ENCODE assay signal across 13 cellular contexts in genomic region chr19:3058009-3058820, GRCh38. TPM values are rescaled to one million over a fixed set of nuclear protein-coding genes. Genes with fewer than 3 reads are reported as not detected.
DNase-seq lines count a peak whose midpoint lies in the region; ATAC-seq, FAIRE-seq and TF ChIP-seq lines count a peak whose summit lies in the region.
"Had no signal": no experiment of that assay in that cellular context is flagged by ENCODE, and none has a peak within 500 bp of the region (broad histone marks: within the 10 kb centered on the region; RNA-seq: fewer than 3 reads in every experiment).

No MANE protein-coding gene starts in this region.

- no peak overlapping the region for H3K4me3 ChIP-seq in HepG2 (replicated peaks in 1 of 3; ENCODE audit: insufficient read depth in 1 of 3, low read depth in 2 of 3, low read length in 3 of 3)
- no peak overlapping the region for H3K4me3 ChIP-seq in right lobe of liver
- H3K4me3 ChIP-seq in upper lobe of right lung, result peak overlapping the region; percentile 14
- H3K4me3 ChIP-seq: smooth muscle cell had no signal

- H3K9me3 Mint-ChIP-seq in brain, result no peaks in the 10 kb centered on the region
- no peaks in the 10 kb centered on the region for H3K9me3 Mint-ChIP-seq in naive thymus-derived CD8-positive, alpha-beta T cell

- TF ChIP-seq CTCF in HepG2 (CRISPR knock-in tag; IDR thresholded peaks at IDR 0.05) (no peak), right lobe of liver (IDR thresholded peaks at IDR 0.05) (no peak), brain (conservative IDR thresholded peaks at IDR 0.05) (no peak), upper lobe of right lung (IDR thresholded peaks at IDR 0.05) (no peak)

- peaks cover 5% of the 10 kb centered on the region for H3K79me2 ChIP-seq in HepG2 (ENCODE audit: insufficient read depth, low read length)

- H2AFZ ChIP-seq in HepG2 (ENCODE audit: low read length), result no peak overlapping the region

- CTCF ChIA-PET in HepG2 (lab: Yijun Ruan, JAX; ENCODE audit: low intra/inter-chr PET ratio, low total read pairs), result no interaction called here

- no peak overlapping the region for H3K9ac ChIP-seq in HepG2 (ENCODE audit: insufficient read depth, low read depth, low read length)

- DNase-seq in HepG2 (ENCODE audit: low spot score) (no peak), right lobe of liver (no peak), upper lobe of right lung (no peak), activated gamma-delta T cell (lab: John Stamatoyannopoulos, UW) (no peak), NCI-H2196 (lab: John Stamatoyannopoulos, UW; ENCODE audit: unreplicated experiment) (no peak)
- DNase-seq in naive thymus-derived CD8-positive, alpha-beta T cell, result no peak
- DNase-seq: amniotic stem cell, NCI-H146 had no signal

- no peaks in the 10 kb centered on the region for H4K20me1 ChIP-seq in HepG2 (ENCODE audit: insufficient read depth, low read length)

- peaks cover 15% of the 10 kb centered on the region for H3K4me1 ChIP-seq in HepG2 (ENCODE audit: insufficient read depth, low read length)
- peaks cover 0 to 16% (median 7%) of the 10 kb centered on the region in 4 donors for H3K4me1 ChIP-seq in right lobe of liver
- peaks cover 38% of the 10 kb centered on the region for H3K4me1 ChIP-seq in upper lobe of right lung

- H3K4me2 ChIP-seq in HepG2 (ENCODE audit: low read depth, low read length), result no peak overlapping the region
- H3K4me2 ChIP-seq: smooth muscle cell had no signal

- no peaks in the 10 kb centered on the region for H3K27me3 ChIP-seq in HepG2 (ENCODE audit: control insufficient read depth in 1 of 2, insufficient read depth in 2 of 2, low read length in 2 of 2)
- H3K27me3 ChIP-seq in right lobe of liver, result no peaks in the 10 kb centered on the region
- no peaks in the 10 kb centered on the region for H3K27me3 ChIP-seq in upper lobe of right lung
- H3K27me3 ChIP-seq: BE2C had no signal

- TF ChIP-seq POLR2A in HepG2 (IDR thresholded peaks at IDR 0.05; ENCODE audit: insufficient read depth in 1 of 2, low read depth in 2 of 2, low read length in 2 of 2), result no peak
- no peak for TF ChIP-seq POLR2A in right lobe of liver (IDR thresholded peaks at IDR 0.05)

- H3K36me3 ChIP-seq in HepG2 (replicated peaks in 1 of 2; ENCODE audit: control insufficient read depth in 1 of 2, insufficient read depth in 2 of 2, low read length in 2 of 2), result peaks cover 12 to 49% of the 10 kb centered on the region in 2 experiments
- H3K36me3 ChIP-seq in right lobe of liver, result peaks cover 0 to 32% (median 12%) of the 10 kb centered on the region in 4 donors
- H3K36me3 ChIP-seq in upper lobe of right lung, result peaks cover 65% of the 10 kb centered on the region

- peak overlapping the region in 4 of 5 experiments; percentile 88 to 94 (median 92) for H3K27ac Mint-ChIP-seq in brain
- peak overlapping the region; percentile 63 to 98 (median 84) for H3K27ac Mint-ChIP-seq in naive thymus-derived CD8-positive, alpha-beta T cell

- H3K4me1 Mint-ChIP-seq in brain, result peaks cover 57% of the 10 kb centered on the region
- H3K4me1 Mint-ChIP-seq in naive thymus-derived CD8-positive, alpha-beta T cell, result peaks cover 26 to 61% (median 58%) of the 10 kb centered on the region in 4 donors

- in situ Hi-C loops in HepG2 (cut with HindIII; ENCODE audit: extremely low pct_ligation_motif_present, low pct_unique_long_range_greater_than_20kb), result no loop called here

- 93% methylated on average over 19 of the region's 20 CpGs for WGBS in HepG2 (ENCODE audit: low lambda C conversion rate)
- WGBS in right lobe of liver (ENCODE audit: insufficient coverage, low coverage, low lambda C conversion rate, missing lambda C conversion rate), result 54% methylated on average over 8 of the region's 20 CpGs

- no peaks in the 10 kb centered on the region for H3K27me3 Mint-ChIP-seq in brain
- no peaks in the 10 kb centered on the region for H3K27me3 Mint-ChIP-seq in naive thymus-derived CD8-positive, alpha-beta T cell

- BruUV-seq in HepG2 (replicated peaks; lab: Mats Ljungman, UMichigan), result no TSS peak

- H3K4me3 Mint-ChIP-seq in brain, result peak overlapping the region; percentile 63 to 78 (median 67)
- H3K4me3 Mint-ChIP-seq in naive thymus-derived CD8-positive, alpha-beta T cell, result peak overlapping the region; percentile 31 to 99 (median 82)

- ATAC-seq in HepG2 (no peak), right lobe of liver (no peak), upper lobe of right lung (no peak), GM19023 (IDR thresholded peaks at IDR 0.05; ENCODE audit: unreplicated experiment) (no peak)
- ATAC-seq in naive thymus-derived CD8-positive, alpha-beta T cell, result no peak
- ATAC-seq: activated CD4-positive, CD25-positive, alpha-beta regulatory T cell treated with anti-CD3 and anti-CD28 coated beads, Interleukin-2, amount 50 U/mL, for 24 hours had no signal

- H3K27ac ChIP-seq in HepG2 (ENCODE audit: extremely low read length, insufficient read depth, low read length) (no peak overlapping the region), right lobe of liver (peak overlapping the region in 1 of 3 donors; percentile 22), upper lobe of right lung (peak overlapping the region; percentile 61)

- POLR2A ChIA-PET in HepG2 (lab: Yijun Ruan, JAX), result no interaction called here
- POLR2A ChIA-PET in naive thymus-derived CD8-positive, alpha-beta T cell (lab: Charles Lee), result interaction anchor here (0.5 to 15.8 kb wide), 3 partner anchors 8 to 1011 kb away, joined by 3 to 519 read pairs (median 193); no protein-coding TSS in a partner anchor

- peaks cover 52% of the 10 kb centered on the region for H3K36me3 Mint-ChIP-seq in brain
- H3K36me3 Mint-ChIP-seq in naive thymus-derived CD8-positive, alpha-beta T cell, result peaks cover 0 to 73% (median 27%) of the 10 kb centered on the region in 3 donors

- TF ChIP-seq EP300 in HepG2 (IDR thresholded peaks at IDR 0.05; ENCODE audit: low read depth in 2 of 2, low read length in 2 of 2), result no peak
- TF ChIP-seq EP300 in HepG2 (CRISPR knock-in tag; IDR thresholded peaks at IDR 0.05; ENCODE audit: borderline replicate concordance), result no peak

- no peak for TF ChIP-seq RAD21 in HepG2 (CRISPR knock-in tag; IDR thresholded peaks at IDR 0.05)

- intact Hi-C loops in HepG2 (cut with micrococcal nuclease; ENCODE audit: unreplicated experiment) (no loop called here), right lobe of liver (cut with DNase I) (no loop called here), upper lobe of right lung (cut with DNase I) (no loop called here)

- no peaks in the 10 kb centered on the region for H3K9me3 ChIP-seq in HepG2 (ENCODE audit: low read length)
- H3K9me3 ChIP-seq in right lobe of liver, result no peaks in the 10 kb centered on the region
- H3K9me3 ChIP-seq in upper lobe of right lung, result no peaks in the 10 kb centered on the region
- H3K9me3 ChIP-seq: BE2C had no signal

- FAIRE-seq in HepG2 (lab: Jason Lieb, UNC), result no peak

RNA-seq across cellular contexts. Expression of gene TLE5, which starts 4.1 kb away (rescaled TPM):
- total RNA-seq in HepG2 (2016; rRNA removed; fragmentation: Illumina TruSeq; extraction: Trizol) (51.6 and 62.8 TPM in 2 replicates), right lobe of liver (100 to 1,000 TPM; 119 to 198 (median 152) TPM), upper lobe of right lung (458 TPM)
- total RNA-seq in HepG2 (2016; cell fraction: cytosol; rRNA removed; fragmentation: Illumina TruSeq; extraction: Trizol; ENCODE audit: low read depth), result 148 and 187 TPM in 2 replicates
- 41.9 and 63.2 TPM in 2 replicates for total RNA-seq in HepG2 (2016; cell fraction: insoluble cytoplasmic fraction; rRNA removed; fragmentation: Illumina TruSeq; extraction: Trizol)
- total RNA-seq in HepG2 (2016; cell fraction: membrane; rRNA removed; fragmentation: Illumina TruSeq; extraction: Trizol), result 155 and 189 TPM in 2 replicates
- 29.0 and 32.6 TPM in 2 replicates for total RNA-seq in HepG2 (2016; cell fraction: nucleus; rRNA removed; fragmentation: Illumina TruSeq; extraction: Trizol)
- polyA plus RNA-seq in HepG2 (2011; rRNA removed) (189 and 246 TPM in 2 replicates), brain (ENCODE audit: insufficient read depth, low read depth, low replicate concordance) (1,738 TPM)
- 170 and 253 TPM in 2 replicates for polyA plus RNA-seq in HepG2 (2011; cell fraction: cytosol; rRNA removed)
- polyA plus RNA-seq in HepG2 (2011; cell fraction: nucleus; rRNA removed), result 312 and 359 TPM in 2 replicates
- 157 and 182 TPM in 2 replicates for polyA plus RNA-seq in HepG2 (2012)
- 365 and 380 TPM in 2 replicates for polyA plus RNA-seq in HepG2 (2016; cell fraction: cytosol; fragmentation: Illumina TruSeq; extraction: Trizol; ENCODE audit: low read depth)
- polyA plus RNA-seq in HepG2 (2016; cell fraction: insoluble cytoplasmic fraction; fragmentation: Illumina TruSeq; extraction: Trizol; ENCODE audit: low read depth), result 90.9 and 108 TPM in 2 replicates
- 308 and 330 TPM in 2 replicates for polyA plus RNA-seq in HepG2 (2016; cell fraction: membrane; fragmentation: Illumina TruSeq; extraction: Trizol; ENCODE audit: low read depth)
- 105 and 117 TPM in 2 replicates for polyA plus RNA-seq in HepG2 (2016; cell fraction: nucleus; fragmentation: Illumina TruSeq; extraction: Trizol; ENCODE audit: insufficient read depth, low read depth)
- polyA minus RNA-seq in HepG2 (2011; rRNA and poly(A)+ RNA removed; ENCODE audit: low replicate concordance), result 213 and 462 TPM in 2 replicates
- 159 and 180 TPM in 2 replicates for polyA minus RNA-seq in HepG2 (2011; cell fraction: cytosol; rRNA and poly(A)+ RNA removed)
- 36.2 and 46.2 TPM in 2 replicates for polyA minus RNA-seq in HepG2 (2011; cell fraction: nucleus; rRNA and poly(A)+ RNA removed)
- total RNA-seq in naive thymus-derived CD8-positive, alpha-beta T cell, result 100 to 1,000 TPM; 981 to 983 TPM
- polyA plus RNA-seq in naive thymus-derived CD8-positive, alpha-beta T cell, result 100 to 1,000 TPM; 451 to 924 (median 555) TPM

RNA-seq across cellular contexts. Expression of gene TLE2, which starts 29.1 kb away (rescaled TPM):
- total RNA-seq in HepG2 (2016; rRNA removed; fragmentation: Illumina TruSeq; extraction: Trizol) (0.07 TPM in 1 of 2 replicates, not detected in the other), right lobe of liver (10 to 100 TPM in 2 of 6 experiments, 1 to 10 TPM in 4; 6.1 to 20.6 (median 9.3) TPM), upper lobe of right lung (58.6 TPM)
- not detected in 2 replicates for total RNA-seq in HepG2 (2016; cell fraction: cytosol; rRNA removed; fragmentation: Illumina TruSeq; extraction: Trizol; ENCODE audit: low read depth)
- not detected in 2 replicates for total RNA-seq in HepG2 (2016; cell fraction: insoluble cytoplasmic fraction; rRNA removed; fragmentation: Illumina TruSeq; extraction: Trizol)
- 0.14 and 0.15 TPM in 2 replicates for total RNA-seq in HepG2 (2016; cell fraction: membrane; rRNA removed; fragmentation: Illumina TruSeq; extraction: Trizol)
- total RNA-seq in HepG2 (2016; cell fraction: nucleus; rRNA removed; fragmentation: Illumina TruSeq; extraction: Trizol), result not detected in 2 replicates
- polyA plus RNA-seq in HepG2 (2011; rRNA removed) (0.72 and 0.81 TPM in 2 replicates), brain (ENCODE audit: insufficient read depth, low read depth, low replicate concordance) (139 TPM)
- 0.21 and 0.25 TPM in 2 replicates for polyA plus RNA-seq in HepG2 (2011; cell fraction: cytosol; rRNA removed)
- polyA plus RNA-seq in HepG2 (2011; cell fraction: nucleus; rRNA removed), result 1.8 and 1.9 TPM in 2 replicates
- 0.67 and 0.75 TPM in 2 replicates for polyA plus RNA-seq in HepG2 (2012)
- polyA plus RNA-seq in HepG2 (2016; cell fraction: cytosol; fragmentation: Illumina TruSeq; extraction: Trizol; ENCODE audit: low read depth), result 0.19 and 0.40 TPM in 2 replicates
- polyA plus RNA-seq in HepG2 (2016; cell fraction: insoluble cytoplasmic fraction; fragmentation: Illumina TruSeq; extraction: Trizol; ENCODE audit: low read depth), result 0.13 TPM in 1 of 2 replicates, not detected in the other
- polyA plus RNA-seq in HepG2 (2016; cell fraction: membrane; fragmentation: Illumina TruSeq; extraction: Trizol; ENCODE audit: low read depth), result 0.23 and 0.82 TPM in 2 replicates
- polyA plus RNA-seq in HepG2 (2016; cell fraction: nucleus; fragmentation: Illumina TruSeq; extraction: Trizol; ENCODE audit: insufficient read depth, low read depth), result 0.56 TPM in 1 of 2 replicates, not detected in the other
- polyA minus RNA-seq in HepG2 (2011; rRNA and poly(A)+ RNA removed; ENCODE audit: low replicate concordance), result 1.3 and 12.9 TPM in 2 replicates
- 0.35 and 0.89 TPM in 2 replicates for polyA minus RNA-seq in HepG2 (2011; cell fraction: cytosol; rRNA and poly(A)+ RNA removed)
- polyA minus RNA-seq in HepG2 (2011; cell fraction: nucleus; rRNA and poly(A)+ RNA removed), result 0.77 TPM in 1 of 2 replicates, not detected in the other
- 10 to 100 TPM; 19.1 to 21.1 TPM for total RNA-seq in naive thymus-derived CD8-positive, alpha-beta T cell
- polyA plus RNA-seq in naive thymus-derived CD8-positive, alpha-beta T cell, result 10 to 100 TPM in 2 of 3 donors, 1 to 10 TPM in 1; 7.0 to 12.4 (median 10.8) TPM

RNA-seq across cellular contexts. Expression of gene GNA11, which starts 35.9 kb away (rescaled TPM):
- 18.8 and 26.8 TPM in 2 replicates for total RNA-seq in HepG2 (2016; rRNA removed; fragmentation: Illumina TruSeq; extraction: Trizol)
- total RNA-seq in HepG2 (2016; cell fraction: cytosol; rRNA removed; fragmentation: Illumina TruSeq; extraction: Trizol; ENCODE audit: low read depth), result 4.5 and 5.5 TPM in 2 replicates
- total RNA-seq in HepG2 (2016; cell fraction: insoluble cytoplasmic fraction; rRNA removed; fragmentation: Illumina TruSeq; extraction: Trizol), result 16.2 and 28.2 TPM in 2 replicates
- total RNA-seq in HepG2 (2016; cell fraction: membrane; rRNA removed; fragmentation: Illumina TruSeq; extraction: Trizol), result 20.2 and 20.3 TPM in 2 replicates
- total RNA-seq in HepG2 (2016; cell fraction: nucleus; rRNA removed; fragmentation: Illumina TruSeq; extraction: Trizol), result 13.2 and 15.8 TPM in 2 replicates
- 16.0 and 16.8 TPM in 2 replicates for polyA plus RNA-seq in HepG2 (2011; rRNA removed)
- polyA plus RNA-seq in HepG2 (2011; cell fraction: cytosol; rRNA removed), result 18.0 and 19.4 TPM in 2 replicates
- 24.5 and 30.8 TPM in 2 replicates for polyA plus RNA-seq in HepG2 (2011; cell fraction: nucleus; rRNA removed)
- polyA plus RNA-seq in HepG2 (2012), result 21.5 and 25.5 TPM in 2 replicates
- 4.2 and 4.6 TPM in 2 replicates for polyA plus RNA-seq in HepG2 (2016; cell fraction: cytosol; fragmentation: Illumina TruSeq; extraction: Trizol; ENCODE audit: low read depth)
- polyA plus RNA-seq in HepG2 (2016; cell fraction: insoluble cytoplasmic fraction; fragmentation: Illumina TruSeq; extraction: Trizol; ENCODE audit: low read depth), result 25.9 and 33.9 TPM in 2 replicates
- polyA plus RNA-seq in HepG2 (2016; cell fraction: membrane; fragmentation: Illumina TruSeq; extraction: Trizol; ENCODE audit: low read depth), result 14.1 and 15.9 TPM in 2 replicates
- 31.1 and 31.9 TPM in 2 replicates for polyA plus RNA-seq in HepG2 (2016; cell fraction: nucleus; fragmentation: Illumina TruSeq; extraction: Trizol; ENCODE audit: insufficient read depth, low read depth)
- 36.6 and 52.6 TPM in 2 replicates for polyA minus RNA-seq in HepG2 (2011; rRNA and poly(A)+ RNA removed; ENCODE audit: low replicate concordance)
- polyA minus RNA-seq in HepG2 (2011; cell fraction: cytosol; rRNA and poly(A)+ RNA removed), result 10.8 and 16.8 TPM in 2 replicates
- polyA minus RNA-seq in HepG2 (2011; cell fraction: nucleus; rRNA and poly(A)+ RNA removed), result 6.7 and 7.1 TPM in 2 replicates
- 10 to 100 TPM; 19.5 to 28.0 (median 22.4) TPM for total RNA-seq in right lobe of liver
- 130 TPM for polyA plus RNA-seq in brain (ENCODE audit: insufficient read depth, low read depth, low replicate concordance)
- total RNA-seq in naive thymus-derived CD8-positive, alpha-beta T cell, result 1 to 10 TPM; 5.1 to 5.4 TPM
- under 1 TPM; 0.43 to 0.60 (median 0.47) TPM for polyA plus RNA-seq in naive thymus-derived CD8-positive, alpha-beta T cell
- total RNA-seq in upper lobe of right lung, result 66.3 TPM
